In genomic region chr13:30132623-30133553, GRCh38 we compare ENCODE assay signal across 8 cellular contexts.
A peak's percentile ranks its signal among the peaks of the same experiment; 100 is the strongest.
DNase-seq lines count a peak whose midpoint lies in the region; ATAC-seq and TF ChIP-seq lines count a peak whose summit lies in the region.

No MANE protein-coding gene starts in this region.

- peak overlapping the region in 1 of 2 donors; percentile 40 for H3K9ac ChIP-seq in colonic mucosa (ENCODE audit: low read depth in 2 of 2, low read length in 2 of 2)
- H3K9ac ChIP-seq in liver (ENCODE audit: low read depth in 1 of 2, low read length in 2 of 2), result no peak overlapping the region

- H3K36me3 ChIP-seq in colonic mucosa, result no peaks in the 10 kb centered on the region
- H3K36me3 ChIP-seq in liver (ENCODE audit: control insufficient read depth in 4 of 4, insufficient read depth in 3 of 4, low read depth in 1 of 4, low read length in 3 of 4), result no peaks in the 10 kb centered on the region

- DNase-seq in C1 segment of cervical spinal cord (lab: John Stamatoyannopoulos, UW) (peak; percentile 53 to 98 (median 92)), GM19240 (ENCODE audit: insufficient read length, low spot score) (peak; percentile 78), NCI-H748 treated with DMSO at 0.1 percent for 48 hours (lab: John Stamatoyannopoulos, UW) (peak; percentile 97), colonic mucosa (peak; percentile 100)
- DNase-seq in activated CD4-positive, alpha-beta T cell treated with anti-CD3 and anti-CD28 coated beads, Interleukin-2, amount 10 ng/mL, durations not matched to agents 24 days and 14 days, result peak; percentile 99
- DNase-seq in stimulated activated CD4-positive, alpha-beta T cell treated with anti-CD3 and anti-CD28 coated beads, Interleukin-4, amount 100 ng/mL, for 48 hours (ENCODE audit: low read depth in 2 of 2), result peak; percentile 95 to 99

- WGBS in liver, result 53% methylated on average over 39 of the region's 39 CpGs

- H3K4me1 ChIP-seq in colonic mucosa, result peaks cover 6% of the 10 kb centered on the region
- peaks cover 0 to 7% (median 3%) of the 10 kb centered on the region in 4 donors for H3K4me1 ChIP-seq in liver (ENCODE audit: control insufficient read depth in 4 of 4, insufficient read depth in 4 of 4, low read length in 3 of 4)

- ATAC-seq in HG03442 (IDR thresholded peaks at IDR 0.05; ENCODE audit: unreplicated experiment), result peak; percentile 93

- peak; percentile 93 for TF ChIP-seq CTCF in colonic mucosa (IDR thresholded peaks at IDR 0.05)
- peak; percentile 91 for TF ChIP-seq CTCF in liver (IDR thresholded peaks at IDR 0.05; ENCODE audit: low read depth, low read length, missing input control)

- peak overlapping the region; percentile 59 for H3K27ac Mint-ChIP-seq in activated CD4-positive, alpha-beta T cell treated with anti-CD3 and anti-CD28 coated beads, Interleukin-2, amount 10 ng/mL, durations not matched to agents 24 days and 14 days

- TF ChIP-seq RAD21 in liver (IDR thresholded peaks at IDR 0.05), result peak; percentile 99

- intact Hi-C loops in activated CD4-positive, alpha-beta T cell treated with anti-CD3 and anti-CD28 coated beads, Interleukin-2, amount 10 ng/mL, durations not matched to agents 24 days and 14 days (cut with micrococcal nuclease), result loop anchor here (1.0 to 5.0 kb wide), 9 partner anchors 25 to 669 kb away; partner anchors contain the start of genes KATNAL1 and USPL1
- intact Hi-C loops in colonic mucosa (cut with DNase I), result loop anchor here (5.0 to 10.0 kb wide), 4 partner anchors 322 to 732 kb away; no protein-coding TSS in a partner anchor

- H3K4me3 ChIP-seq in colonic mucosa, result no peak overlapping the region
- no peak overlapping the region for H3K4me3 ChIP-seq in liver (ENCODE audit: low read depth in 1 of 3, low read length in 3 of 3)

- H3K9me3 Mint-ChIP-seq in activated CD4-positive, alpha-beta T cell treated with anti-CD3 and anti-CD28 coated beads, Interleukin-2, amount 10 ng/mL, durations not matched to agents 24 days and 14 days, result no peaks in the 10 kb centered on the region

- H3K4me3 Mint-ChIP-seq in activated CD4-positive, alpha-beta T cell treated with anti-CD3 and anti-CD28 coated beads, Interleukin-2, amount 10 ng/mL, durations not matched to agents 24 days and 14 days, result peak overlapping the region; percentile 19

- no peaks in the 10 kb centered on the region for H3K27me3 Mint-ChIP-seq in activated CD4-positive, alpha-beta T cell treated with anti-CD3 and anti-CD28 coated beads, Interleukin-2, amount 10 ng/mL, durations not matched to agents 24 days and 14 days

- H3K4me1 Mint-ChIP-seq in activated CD4-positive, alpha-beta T cell treated with anti-CD3 and anti-CD28 coated beads, Interleukin-2, amount 10 ng/mL, durations not matched to agents 24 days and 14 days, result peaks cover 19% of the 10 kb centered on the region

- peak overlapping the region; percentile 5 for H3K27ac ChIP-seq in colonic mucosa
- no peak overlapping the region for H3K27ac ChIP-seq in liver (ENCODE audit: low read depth in 1 of 2, low read length in 2 of 2)

- no peaks in the 10 kb centered on the region for H3K36me3 Mint-ChIP-seq in activated CD4-positive, alpha-beta T cell treated with anti-CD3 and anti-CD28 coated beads, Interleukin-2, amount 10 ng/mL, durations not matched to agents 24 days and 14 days (ENCODE audit: low read depth)

- H3K27me3 ChIP-seq in colonic mucosa (no peaks in the 10 kb centered on the region), liver (ENCODE audit: control insufficient read depth in 4 of 4, insufficient read depth in 4 of 4, low read length in 3 of 4) (no peaks in the 10 kb centered on the region)

- H3K9me3 ChIP-seq in colonic mucosa (no peaks in the 10 kb centered on the region), liver (ENCODE audit: control insufficient read depth in 4 of 4, low read length in 3 of 4) (no peaks in the 10 kb centered on the region)

TF ChIP-seq in liver, 16 proteins besides CTCF, POLR2A, EP300 and RAD21:
- TF ChIP-seq MAX (IDR thresholded peaks at IDR 0.05) (no peak), EGR1 (IDR thresholded peaks at IDR 0.05; ENCODE audit: low read depth in 2 of 2) (no peak), JUND (IDR thresholded peaks at IDR 0.05) (no peak), FOXA2 (IDR thresholded peaks at IDR 0.05) (no peak), YY1 (IDR thresholded peaks at IDR 0.05) (no peak), NR2F2 (IDR thresholded peaks at IDR 0.05) (no peak), HNF4A (conservative IDR thresholded peaks at IDR 0.05) (peak in 1 of 2 donors; percentile 8), GABPA (IDR thresholded peaks at IDR 0.05 in 1 of 2, conservative IDR thresholded peaks at IDR 0.05 in 1 of 2) (no peak), RXRA (IDR thresholded peaks at IDR 0.05) (peak in 1 of 2 donors; percentile 16)
